In genomic region chr17:57531078-57531477, GRCh38 we compare ENCODE assay signal across 30 cellular contexts.
A peak's percentile ranks its signal among the peaks of the same experiment; 100 is the strongest.
DNase-seq lines count a peak whose midpoint lies in the region; ATAC-seq, FAIRE-seq and TF ChIP-seq lines count a peak whose summit lies in the region.
"Had no signal": no experiment of that assay in that cellular context is flagged by ENCODE, and none has a peak within 500 bp of the region (broad histone marks: within the 10 kb centered on the region; RNA-seq: fewer than 3 reads in every experiment).

No MANE protein-coding gene starts in this region.

- H3K4me1 Mint-ChIP-seq in activated T-helper 17 cell treated with anti-CD3 and anti-CD28 coated beads, Interleukin-2, amount 50 U/mL, for 72 hours = peaks cover 6% of the 10 kb centered on the region
- peaks cover 46% of the 10 kb centered on the region for H3K4me1 Mint-ChIP-seq in nephron

- no peak for FAIRE-seq in HepG2 (lab: Jason Lieb, UNC)
- FAIRE-seq: GM19239, kidney had no signal

- H3K4me3 ChIP-seq in HepG2 (replicated peaks in 1 of 3; ENCODE audit: insufficient read depth in 1 of 3, low read depth in 2 of 3, low read length in 3 of 3) (no peak overlapping the region), right lobe of liver (no peak overlapping the region)
- H3K4me3 ChIP-seq: colonic mucosa, lower lobe of right lung, mucosa of descending colon had no signal

- no peak overlapping the region for H3K4me3 Mint-ChIP-seq in activated T-helper 17 cell treated with anti-CD3 and anti-CD28 coated beads, Interleukin-2, amount 50 U/mL, for 72 hours
- H3K4me3 Mint-ChIP-seq in nephron = no peak overlapping the region
- H3K4me3 Mint-ChIP-seq: activated naive CD4-positive, alpha-beta T cell treated with anti-CD3 and anti-CD28 coated beads, Interleukin-2, amount 10 ng/mL, durations not matched to agents 7 days and 5 days had no signal

- H3K4me1 ChIP-seq in HepG2 (ENCODE audit: insufficient read depth, low read length) (peaks cover 97% of the 10 kb centered on the region), right lobe of liver (peaks cover 0 to 43% (median 10%) of the 10 kb centered on the region in 4 donors)
- H3K4me1 ChIP-seq: colonic mucosa had no signal

- intact Hi-C loops in HepG2 (cut with micrococcal nuclease; ENCODE audit: unreplicated experiment) = no loop called here
- intact Hi-C loops in right lobe of liver (cut with DNase I) = no loop called here

- TSS peak; percentile 23 for BruUV-seq in HepG2 (replicated peaks; lab: Mats Ljungman, UMichigan)

- 98% methylated on average over 7 of the region's 7 CpGs for WGBS in HepG2 (ENCODE audit: low lambda C conversion rate)
- WGBS in right lobe of liver (ENCODE audit: insufficient coverage, low coverage, low lambda C conversion rate, missing lambda C conversion rate) = 97% methylated on average over 7 of the region's 7 CpGs

- TF ChIP-seq CTCF in HepG2 (CRISPR knock-in tag; IDR thresholded peaks at IDR 0.05) (no peak), right lobe of liver (IDR thresholded peaks at IDR 0.05) (no peak), nephron (IDR thresholded peaks at IDR 0.05; ENCODE audit: unreplicated experiment in 3 of 3) (no peak)

- in situ Hi-C loops in HepG2 (cut with HindIII; ENCODE audit: extremely low pct_ligation_motif_present, low pct_unique_long_range_greater_than_20kb) = no loop called here

- no peak for TF ChIP-seq POLR2A in HepG2 (IDR thresholded peaks at IDR 0.05; ENCODE audit: insufficient read depth in 1 of 2, low read depth in 2 of 2, low read length in 2 of 2)
- no peak for TF ChIP-seq POLR2A in right lobe of liver (IDR thresholded peaks at IDR 0.05)

- no peaks in the 10 kb centered on the region for H3K9me3 ChIP-seq in HepG2 (ENCODE audit: low read length)
- no peaks in the 10 kb centered on the region for H3K9me3 ChIP-seq in right lobe of liver
- H3K9me3 ChIP-seq: BE2C, colonic mucosa, lower lobe of right lung, mucosa of descending colon had no signal

- DNase-seq in HepG2 (ENCODE audit: low spot score) = no peak
- no peak for DNase-seq in right lobe of liver
- DNase-seq in SW 1271 (lab: John Stamatoyannopoulos, UW) = no peak
- no peak for DNase-seq in dermis blood vessel endothelial cell
- no peak for DNase-seq in stimulated activated CD4-positive, alpha-beta T cell treated with anti-CD3 and anti-CD28 coated beads, Interleukin-4, amount 100 ng/mL, for 24 hours
- DNase-seq: activated CD4-positive, CD25-positive, alpha-beta regulatory T cell; activated naive CD4-positive, alpha-beta T cell treated with anti-CD3 and anti-CD28 coated beads, Interleukin-2, amount 10 ng/mL, durations not matched to agents 7 days and 5 days; BE2C; brain microvascular endothelial cell; DMS79 treated with DMSO at 0.1 percent for 48 hours; effector memory CD4-positive, alpha-beta T cell; erythroblast; H7; head of caudate nucleus; kidney; lower lobe of right lung; mucosa of descending colon; NCI-H1092; NCI-H1694 treated with DMSO at 0.1 percent for 48 hours; NCI-H2171; NCI-H510A treated with DMSO at 0.1 percent for 48 hours; NK-92 treated with Interleukin-12 subunit alpha and Interleukin-12 subunit beta, amount 100 ng/mL, for 24 hours; SHP77; stimulated activated CD4-positive, alpha-beta T cell treated with anti-CD3 and anti-CD28 coated beads, Interleukin-15, amount 100 ng/mL, for 24 hours; stimulated activated naive CD8-positive, alpha-beta T cell treated with anti-CD3 and anti-CD28 coated beads, Interleukin-15, Interleukin-2, amounts not matched to agents 100 U/mL and 50 U/mL, for 24 hours had no signal

- H3K27me3 ChIP-seq in HepG2 (ENCODE audit: control insufficient read depth in 1 of 2, insufficient read depth in 2 of 2, low read length in 2 of 2) (no peaks in the 10 kb centered on the region), right lobe of liver (no peaks in the 10 kb centered on the region)
- H3K27me3 ChIP-seq: BE2C, brain microvascular endothelial cell, colonic mucosa had no signal

- H3K9me3 Mint-ChIP-seq in activated T-helper 17 cell treated with anti-CD3 and anti-CD28 coated beads, Interleukin-2, amount 50 U/mL, for 72 hours = no peaks in the 10 kb centered on the region
- H3K9me3 Mint-ChIP-seq in nephron = no peaks in the 10 kb centered on the region
- H3K9me3 Mint-ChIP-seq: activated naive CD4-positive, alpha-beta T cell treated with anti-CD3 and anti-CD28 coated beads, Interleukin-2, amount 10 ng/mL, durations not matched to agents 7 days and 5 days had no signal

- H3K36me3 ChIP-seq in HepG2 (replicated peaks in 1 of 2; ENCODE audit: control insufficient read depth in 1 of 2, insufficient read depth in 2 of 2, low read length in 2 of 2) (peaks cover 10 to 16% of the 10 kb centered on the region in 2 experiments; a peak in 4 of 5 replicates), right lobe of liver (no peaks in the 10 kb centered on the region)
- H3K36me3 ChIP-seq: BE2C, brain microvascular endothelial cell, colonic mucosa, lower lobe of right lung had no signal

- H2AFZ ChIP-seq in HepG2 (ENCODE audit: low read length) = no peak overlapping the region

- peaks cover 14% of the 10 kb centered on the region for H3K36me3 Mint-ChIP-seq in activated T-helper 17 cell treated with anti-CD3 and anti-CD28 coated beads, Interleukin-2, amount 50 U/mL, for 72 hours (ENCODE audit: low read depth)
- H3K36me3 Mint-ChIP-seq in nephron (ENCODE audit: low read depth) = peaks cover 8% of the 10 kb centered on the region

- no peaks in the 10 kb centered on the region for H4K20me1 ChIP-seq in HepG2 (ENCODE audit: insufficient read depth, low read length)

- no peaks in the 10 kb centered on the region for H3K27me3 Mint-ChIP-seq in activated T-helper 17 cell treated with anti-CD3 and anti-CD28 coated beads, Interleukin-2, amount 50 U/mL, for 72 hours
- peaks cover 37% of the 10 kb centered on the region for H3K27me3 Mint-ChIP-seq in nephron (ENCODE audit: low read depth)
- H3K27me3 Mint-ChIP-seq: activated naive CD4-positive, alpha-beta T cell treated with anti-CD3 and anti-CD28 coated beads, Interleukin-2, amount 10 ng/mL, durations not matched to agents 7 days and 5 days had no signal

- POLR2A ChIA-PET in HepG2 (lab: Yijun Ruan, JAX) = interaction anchor here (1.2 to 4.0 kb wide), 3 partner anchors 9 to 30 kb away, joined by 6 to 27 read pairs (median 7); no protein-coding TSS in a partner anchor

- CTCF ChIA-PET in HepG2 (lab: Yijun Ruan, JAX; ENCODE audit: low intra/inter-chr PET ratio, low total read pairs) = no interaction called here

- 0 out of 2 replicates have a peak overlapping the region, but pooled peaks have one; percentile 42 for H3K9ac ChIP-seq in HepG2 (ENCODE audit: insufficient read depth, low read depth, low read length)

- no peaks in the 10 kb centered on the region for H3K79me2 ChIP-seq in HepG2 (ENCODE audit: insufficient read depth, low read length)

- H3K27ac ChIP-seq in HepG2 (ENCODE audit: extremely low read length, insufficient read depth, low read length) (peak overlapping the region; percentile 54), right lobe of liver (peak overlapping the region in 1 of 3 donors; percentile 62)
- H3K27ac ChIP-seq: brain microvascular endothelial cell, colonic mucosa, lower lobe of right lung had no signal

- TF ChIP-seq RAD21 in HepG2 (CRISPR knock-in tag; IDR thresholded peaks at IDR 0.05) = no peak

- peak overlapping the region; percentile 69 for H3K4me2 ChIP-seq in HepG2 (ENCODE audit: low read depth, low read length)

- peak overlapping the region; percentile 67 for H3K27ac Mint-ChIP-seq in activated T-helper 17 cell treated with anti-CD3 and anti-CD28 coated beads, Interleukin-2, amount 50 U/mL, for 72 hours
- H3K27ac Mint-ChIP-seq in nephron = peak overlapping the region; percentile 76 to 80 (median 79)

- ATAC-seq in HepG2 (no peak), right lobe of liver (no peak), HG03280 (IDR thresholded peaks at IDR 0.05; ENCODE audit: unreplicated experiment) (no peak)
- no peak for ATAC-seq in activated T-helper 17 cell treated with anti-CD3 and anti-CD28 coated beads, Interleukin-2, amount 50 U/mL, for 72 hours (replicated peaks)
- ATAC-seq: lower lobe of right lung; stimulated activated naive CD8-positive, alpha-beta T cell treated with anti-CD3 and anti-CD28 coated beads, Interleukin-15, Interleukin-2, amounts not matched to agents 100 U/mL and 50 U/mL, for 24 hours had no signal

- TF ChIP-seq EP300 in HepG2 (IDR thresholded peaks at IDR 0.05; ENCODE audit: low read depth in 2 of 2, low read length in 2 of 2) (no peak), HepG2 (CRISPR knock-in tag; IDR thresholded peaks at IDR 0.05; ENCODE audit: borderline replicate concordance) (no peak)

TF ChIP-seq in HepG2, 621 proteins besides CTCF, POLR2A, EP300 and RAD21 (continues in another document):
- TF ChIP-seq SMYD3 (CRISPR knock-in tag; IDR thresholded peaks at IDR 0.05) (no peak), LRRFIP1 (CRISPR knock-in tag; conservative IDR thresholded peaks at IDR 0.05) (no peak), ZNF629 (CRISPR knock-in tag; conservative IDR thresholded peaks at IDR 0.05) (peak; percentile 93), NFIB (CRISPR knock-in tag; IDR thresholded peaks at IDR 0.05; ENCODE audit: borderline replicate concordance) (no peak), GTF2F1 (IDR thresholded peaks at IDR 0.05; ENCODE audit: low read length) (no peak), DBP (CRISPR knock-in tag; IDR thresholded peaks at IDR 0.05; ENCODE audit: not compliant biosample characterization) (no peak)
